In the genomic region with DNA sequence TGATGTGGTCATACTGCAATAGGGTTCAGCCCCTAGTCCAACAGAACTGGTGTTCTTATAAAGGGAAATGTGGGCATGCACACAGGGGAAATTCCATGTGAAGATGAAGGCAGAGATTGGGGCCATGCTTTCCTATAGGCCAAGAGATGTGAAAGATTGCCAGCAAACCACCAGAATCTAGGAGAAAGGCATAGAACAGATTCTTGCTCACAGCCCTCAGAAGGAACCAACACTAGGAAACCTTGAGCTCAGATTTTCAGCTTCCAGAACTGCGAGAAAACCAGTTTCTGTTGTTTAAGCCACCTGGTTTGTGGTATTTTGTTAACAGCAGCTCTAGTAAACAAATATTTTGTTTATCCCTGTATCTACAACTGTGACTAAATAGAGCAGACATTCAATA, we compare ENCODE assay signal across 19 cellular contexts.
DNase-seq lines count a peak whose midpoint lies in the region; ATAC-seq, FAIRE-seq and TF ChIP-seq lines count a peak whose summit lies in the region.
"Had no signal": no experiment of that assay in that cellular context is flagged by ENCODE, and none has a peak within 500 bp of the region (broad histone marks: within the 10 kb centered on the region; RNA-seq: fewer than 3 reads in every experiment).

No MANE protein-coding gene starts in this region.

- H3K27ac ChIP-seq in endothelial cell of umbilical vein (ENCODE audit: insufficient read depth, low read depth, low read length) (no peak overlapping the region), ascending aorta (no peak overlapping the region), psoas muscle (no peak overlapping the region)
- H3K27ac ChIP-seq: C4-2B, HL-60 had no signal

- H3K4me1 Mint-ChIP-seq in HFFc6 (ENCODE audit: low read depth) (peaks cover 59% of the 10 kb centered on the region), WTC11 (0 out of 2 replicates have a peak, but pooled peaks cover 3% of the 10 kb centered on the region)

- 97 to 100% (median 97%) methylated on average over 1 of the region's 1 CpG for WGBS in psoas muscle, 3 donors

- no peak overlapping the region for H3K4me3 Mint-ChIP-seq in HFFc6
- H3K4me3 Mint-ChIP-seq in WTC11, result no peak overlapping the region
- H3K4me3 Mint-ChIP-seq: CD4-positive, alpha-beta memory T cell had no signal

- H4K20me1 ChIP-seq in endothelial cell of umbilical vein (replicated peaks; ENCODE audit: control insufficient read depth, extremely low read depth, insufficient read depth, low read length), result no peaks in the 10 kb centered on the region

- H3K9me1 ChIP-seq in endothelial cell of umbilical vein (replicated peaks; ENCODE audit: control insufficient read depth, extremely low read depth, insufficient read depth, low read length), result no peaks in the 10 kb centered on the region

- H3K4me2 ChIP-seq in endothelial cell of umbilical vein (ENCODE audit: insufficient read depth, low read length), result no peak overlapping the region

- H3K9ac ChIP-seq in endothelial cell of umbilical vein (replicated peaks; ENCODE audit: extremely low read depth, insufficient read depth, low read length), result no peak overlapping the region

- H3K4me1 ChIP-seq in endothelial cell of umbilical vein (ENCODE audit: control insufficient read depth, extremely low read depth, insufficient read depth, low read length) (peaks cover 24% of the 10 kb centered on the region), ascending aorta (no peaks in the 10 kb centered on the region), psoas muscle (no peaks in the 10 kb centered on the region)
- H3K4me1 ChIP-seq: BE2C had no signal

- no peak for TF ChIP-seq POLR2A in endothelial cell of umbilical vein (IDR thresholded peaks at IDR 0.05; ENCODE audit: low read depth, low read length)

- no peak for DNase-seq in HFFc6
- DNase-seq in endothelial cell of umbilical vein (ENCODE audit: low read depth, low spot score), result no peak
- no peak for DNase-seq in WTC11 (ENCODE audit: low spot score)
- no peak for DNase-seq in NAMALWA (ENCODE audit: low spot score)
- no peak for DNase-seq in ascending aorta (ENCODE audit: low spot score in 2 of 2)
- no peak for DNase-seq in psoas muscle
- DNase-seq: BE2C; CD4-positive, alpha-beta memory T cell; COR-L47; DMS153; DMS79 treated with DMSO at 0.1 percent for 48 hours; GDM1; HCEC 1CT had no signal

- H3K27me3 ChIP-seq in endothelial cell of umbilical vein (ENCODE audit: control insufficient read depth in 2 of 2, insufficient read depth in 2 of 2, low read length in 2 of 2) (no peaks in the 10 kb centered on the region), ascending aorta (no peaks in the 10 kb centered on the region), psoas muscle (ENCODE audit: insufficient read depth in 3 of 3, low read length in 2 of 3) (no peaks in the 10 kb centered on the region)
- H3K27me3 ChIP-seq: BE2C had no signal

- H3K27ac Mint-ChIP-seq in HFFc6 (peak overlapping the region; percentile 39), WTC11 (no peak overlapping the region)

- FAIRE-seq in endothelial cell of umbilical vein (lab: Jason Lieb, UNC), result no peak
- FAIRE-seq: A204.1, D721Med, K562 had no signal

- H3K27me3 Mint-ChIP-seq in HFFc6 (ENCODE audit: insufficient read depth) (peaks cover 2% of the 10 kb centered on the region; the same call in 1 of the 2 replicates), WTC11 (ENCODE audit: low read depth) (no peaks in the 10 kb centered on the region)
- H3K27me3 Mint-ChIP-seq: CD4-positive, alpha-beta memory T cell had no signal

- H3K36me3 ChIP-seq in endothelial cell of umbilical vein (ENCODE audit: control insufficient read depth in 2 of 2, extremely low read depth in 1 of 2, insufficient read depth in 2 of 2, low read length in 2 of 2) (no peaks in the 10 kb centered on the region), ascending aorta (no peaks in the 10 kb centered on the region), psoas muscle (ENCODE audit: insufficient read depth in 1 of 2, low read depth in 1 of 2) (no peaks in the 10 kb centered on the region)
- H3K36me3 ChIP-seq: BE2C had no signal

- intact Hi-C loops in endothelial cell of umbilical vein (cut with micrococcal nuclease) (no loop called here), ascending aorta (cut with DNase I) (no loop called here), psoas muscle (cut with DNase I) (no loop called here)

- CTCF ChIA-PET in endothelial cell of umbilical vein (lab: Charles Lee) (interaction anchor here (0.7 to 1.0 kb wide), 2 partner anchors 16 to 202 kb away, joined by 3 read pairs; no protein-coding TSS in a partner anchor), WTC11 (lab: Charles Lee) (no interaction called here)

- no TSS peak for BruUV-seq in endothelial cell of umbilical vein (replicated peaks; lab: Mats Ljungman, UMichigan)

- TF ChIP-seq CTCF in HFFc6 (IDR thresholded peaks at IDR 0.05) (no peak), endothelial cell of umbilical vein (IDR thresholded peaks at IDR 0.05; ENCODE audit: extremely low read depth in 1 of 2, insufficient read depth in 1 of 2, low read depth in 1 of 2, low read length in 2 of 2) (no peak), WTC11 (IDR thresholded peaks at IDR 0.05) (no peak), ascending aorta (IDR thresholded peaks at IDR 0.05) (no peak), psoas muscle (IDR thresholded peaks at IDR 0.05) (no peak)

- H3K9me3 ChIP-seq in endothelial cell of umbilical vein (replicated peaks; ENCODE audit: control insufficient read depth, insufficient read depth, low read length) (no peaks in the 10 kb centered on the region), ascending aorta (no peaks in the 10 kb centered on the region), psoas muscle (no peaks in the 10 kb centered on the region)
- H3K9me3 ChIP-seq: BE2C had no signal

- H3K4me3 ChIP-seq in endothelial cell of umbilical vein (replicated peaks in 1 of 3; ENCODE audit: insufficient read depth in 1 of 3, low read depth in 1 of 3, low read length in 3 of 3), result no peak overlapping the region
- no peak overlapping the region for H3K4me3 ChIP-seq in ascending aorta
- H3K4me3 ChIP-seq in psoas muscle, result no peak overlapping the region
- H3K4me3 ChIP-seq: K562 had no signal

- dilution Hi-C loops in endothelial cell of umbilical vein (cut with MboI; ENCODE audit: extremely low pct_ligation_motif_present, low sequenced_read_pairs), result no loop called here

- ATAC-seq in HG03280 (IDR thresholded peaks at IDR 0.05; ENCODE audit: unreplicated experiment) (peak; percentile 64), WTC11 (no peak), psoas muscle (no peak)
- ATAC-seq: K562 had no signal

- peaks cover 25% of the 10 kb centered on the region for H3K36me3 Mint-ChIP-seq in HFFc6 (ENCODE audit: low read depth)
- no peaks in the 10 kb centered on the region for H3K36me3 Mint-ChIP-seq in WTC11
- H3K36me3 Mint-ChIP-seq: CD4-positive, alpha-beta memory T cell had no signal

- no peaks in the 10 kb centered on the region for H3K79me2 ChIP-seq in endothelial cell of umbilical vein (ENCODE audit: control insufficient read depth, insufficient read depth, low read length)

- peak overlapping the region; percentile 64 for H2AFZ ChIP-seq in endothelial cell of umbilical vein (ENCODE audit: low read depth, low read length)

- H3K9me3 Mint-ChIP-seq in HFFc6 (peaks cover 8% of the 10 kb centered on the region), WTC11 (peaks cover 9% of the 10 kb centered on the region)

- POLR2A ChIA-PET in endothelial cell of umbilical vein (lab: Charles Lee), result no interaction called here
- POLR2A ChIA-PET in WTC11 (lab: Charles Lee), result no interaction called here

TF ChIP-seq in endothelial cell of umbilical vein, 7 proteins besides CTCF, POLR2A, EP300 and RAD21:
- TF ChIP-seq POLR2AphosphoS5 (IDR thresholded peaks at IDR 0.05; ENCODE audit: insufficient read depth, low read depth, low read length) (no peak), JUN (IDR thresholded peaks at IDR 0.05; ENCODE audit: borderline replicate concordance, insufficient read depth, insufficient read length, low read depth) (no peak), GATA2 (IDR thresholded peaks at IDR 0.05; ENCODE audit: insufficient read depth, insufficient read length, low read depth, low read length) (no peak), FOS (IDR thresholded peaks at IDR 0.05; ENCODE audit: borderline replicate concordance, insufficient read depth, low read length) (no peak), MYC (IDR thresholded peaks at IDR 0.05; ENCODE audit: low read depth, low read length) (no peak), EZH2 (IDR thresholded peaks at IDR 0.05; ENCODE audit: borderline replicate concordance, low read depth, low read length, severe bottlenecking) (no peak)
- TF ChIP-seq, protein P1, sequence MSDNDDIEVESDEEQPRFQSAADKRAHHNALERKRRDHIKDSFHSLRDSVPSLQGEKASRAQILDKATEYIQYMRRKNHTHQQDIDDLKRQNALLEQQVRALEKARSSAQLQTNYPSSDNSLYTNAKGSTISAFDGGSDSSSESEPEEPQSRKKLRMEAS (IDR thresholded peaks at IDR 0.05; ENCODE audit: insufficient read depth, insufficient read length), result no peak

TF ChIP-seq in WTC11, 78 proteins besides CTCF, POLR2A, EP300 and RAD21:
- no peak for TF ChIP-seq ZNF219 (CRISPR knock-in tag; IDR thresholded peaks at IDR 0.05; ENCODE audit: borderline replicate concordance)
- no peak for TF ChIP-seq ZBTB21 (CRISPR knock-in tag; IDR thresholded peaks at IDR 0.05; ENCODE audit: borderline replicate concordance)
TF ChIP-seq in WTC11: peak in this region for 0.
